Comparison of ENCODE assay signal across 9 cellular contexts in the genomic region with DNA sequence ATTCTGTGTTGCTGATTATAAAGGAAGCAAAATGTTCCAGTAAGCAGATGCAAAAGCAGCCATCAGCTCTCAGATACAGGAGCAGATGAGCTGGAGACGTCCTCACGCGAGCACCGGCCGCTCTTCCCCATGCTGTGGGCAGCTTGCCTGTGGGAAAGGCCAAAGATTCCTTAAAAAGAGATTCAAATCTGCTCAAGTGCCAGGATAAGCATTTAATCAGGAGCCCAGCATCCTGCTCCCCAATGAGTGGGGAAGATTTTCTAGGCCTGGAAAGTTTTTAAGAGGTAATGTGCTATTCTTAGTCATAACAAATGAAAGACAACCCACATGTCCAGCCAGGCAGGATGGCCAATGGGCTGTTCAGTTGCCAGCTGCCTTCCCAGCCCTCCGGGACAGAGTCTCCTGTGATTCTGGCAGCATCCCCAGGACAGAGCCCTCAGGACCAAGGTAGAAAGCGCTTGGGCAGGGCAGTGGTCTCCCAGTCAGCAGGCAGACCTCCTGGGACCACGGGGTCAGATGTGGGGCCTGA.
DNase-seq lines count a peak whose midpoint lies in the region; ATAC-seq and TF ChIP-seq lines count a peak whose summit lies in the region.
"Had no signal": no experiment of that assay in that cellular context is flagged by ENCODE, and none has a peak within 500 bp of the region (broad histone marks: within the 10 kb centered on the region; RNA-seq: fewer than 3 reads in every experiment).

No MANE protein-coding gene starts in this region.

- CTCF ChIA-PET in IMR-90 (lab: Yijun Ruan, JAX), result interaction anchor here (0.6 to 2.3 kb wide), 5 partner anchors 134 to 262 kb away, joined by 3 to 10 read pairs (median 4); no protein-coding TSS in a partner anchor
- CTCF ChIA-PET in mammary epithelial cell (lab: Charles Lee; ENCODE audit: low non-redundant PET), result interaction anchor here (0.5 to 1.0 kb wide), 3 partner anchors 118 to 200 kb away, joined by 3 to 5 read pairs (median 4); no protein-coding TSS in a partner anchor

- H3K9me3 Mint-ChIP-seq in endothelial cell (ENCODE audit: unreplicated experiment), result no peaks in the 10 kb centered on the region

- ATAC-seq in IMR-90 (ENCODE audit: low read depth), result peak; percentile 30
- no peak for ATAC-seq in left lung

- peak overlapping the region; percentile 80 for H3K18ac ChIP-seq in IMR-90 (ENCODE audit: low read depth, low read length)

- H2BK20ac ChIP-seq in IMR-90 (ENCODE audit: low read depth, low read length), result peak overlapping the region; percentile 80

- peak overlapping the region; percentile 75 for H3K14ac ChIP-seq in IMR-90 (replicated peaks; ENCODE audit: low read depth, low read length)

- no peaks in the 10 kb centered on the region for H3K79me2 ChIP-seq in mammary epithelial cell (ENCODE audit: insufficient read depth, low read length)

- peak overlapping the region; percentile 83 for H4K5ac ChIP-seq in IMR-90 (ENCODE audit: low read depth, low read length)

- peaks cover 3% of the 10 kb centered on the region for H3K27me3 Mint-ChIP-seq in endothelial cell (ENCODE audit: unreplicated experiment)

- no peaks in the 10 kb centered on the region for H3K36me3 ChIP-seq in IMR-90 (ENCODE audit: control insufficient read depth, insufficient read depth, low read length)
- no peaks in the 10 kb centered on the region for H3K36me3 ChIP-seq in mammary epithelial cell (ENCODE audit: insufficient read depth, low read length)
- H3K36me3 ChIP-seq in left lung, result no peaks in the 10 kb centered on the region
- H3K36me3 ChIP-seq in uterus, result no peaks in the 10 kb centered on the region
- H3K36me3 ChIP-seq: neutrophil had no signal

- TF ChIP-seq CTCF in IMR-90 (conservative IDR thresholded peaks at IDR 0.05; ENCODE audit: low read depth, low read length) (no peak), mammary epithelial cell (conservative IDR thresholded peaks at IDR 0.05 in 1 of 2, IDR thresholded peaks at IDR 0.05 in 1 of 2; ENCODE audit: extremely low read depth in 1 of 2, insufficient read depth in 1 of 2, low read depth in 1 of 2, low read length in 2 of 2) (no peak), left lung (IDR thresholded peaks at IDR 0.05) (no peak), uterus (IDR thresholded peaks at IDR 0.05) (no peak), endothelial cell (IDR thresholded peaks at IDR 0.05; ENCODE audit: unreplicated experiment) (no peak)

- peak overlapping the region; percentile 86 for H2BK5ac ChIP-seq in IMR-90 (ENCODE audit: low read depth, low read length, poor library complexity, severe bottlenecking)

- H3K56ac ChIP-seq in IMR-90 (ENCODE audit: extremely low read depth, insufficient read depth, low read length), result peak overlapping the region; percentile 57; the same call in 1 of the 2 replicates

- DNase-seq in IMR-90 (peak; percentile 91), mammary epithelial cell (peak; percentile 74), left lung (no peak), uterus (no peak), retina (no peak), endothelial cell (ENCODE audit: low spot score) (no peak)
- no peak for DNase-seq in activated effector memory CD4-positive, alpha-beta T cell treated with anti-CD3 and anti-CD28 coated beads, Interleukin-2, amount 50 U/mL, for 16 hours
- DNase-seq: NCI-H1048 had no signal

- H3K9me1 ChIP-seq in IMR-90 (ENCODE audit: insufficient read depth, low read length), result peaks cover 15% of the 10 kb centered on the region

- H3K36me3 Mint-ChIP-seq in endothelial cell (ENCODE audit: low read depth, unreplicated experiment), result no peaks in the 10 kb centered on the region

- no peak overlapping the region for H3K4me3 Mint-ChIP-seq in endothelial cell (ENCODE audit: unreplicated experiment)

- H3K4me3 ChIP-seq in IMR-90 (ENCODE audit: insufficient read depth, low read depth, low read length) (no peak overlapping the region), mammary epithelial cell (replicated peaks in 1 of 3; ENCODE audit: insufficient read depth in 1 of 3, low read depth in 2 of 3, low read length in 3 of 3) (no peak overlapping the region), left lung (no peak overlapping the region), uterus (no peak overlapping the region)

- peak overlapping the region; percentile 67; the same call in 1 of the 2 replicates for H2AK5ac ChIP-seq in IMR-90 (ENCODE audit: low read depth, low read length)

- POLR2A ChIA-PET in IMR-90 (lab: Charles Lee; ENCODE audit: unreplicated experiment), result interaction anchor here (0.6 kb wide), 1 partner anchor 70 kb away, joined by 7 read pairs; no protein-coding TSS in a partner anchor

- peak overlapping the region; percentile 87 for H2BK120ac ChIP-seq in IMR-90 (ENCODE audit: low read depth, low read length)

- WGBS in IMR-90 (ENCODE audit: extremely low coverage in 2 of 2, insufficient read length in 1 of 2), 2 experiments, result 14% methylated on average over 6 of the region's 8 CpGs; no CpG with 5 or more reads in 1 of the 2 experiments
- WGBS in mammary epithelial cell (ENCODE audit: low coverage, missing lambda C conversion rate), result 10% methylated on average over 7 of the region's 8 CpGs

- BruUV-seq in IMR-90 (replicated peaks; lab: Mats Ljungman, UMichigan) (no TSS peak), mammary epithelial cell (replicated peaks; lab: Mats Ljungman, UMichigan) (no TSS peak)

- TF ChIP-seq POLR2A in IMR-90 (IDR thresholded peaks at IDR 0.05; ENCODE audit: low read depth, low read length) (peak; percentile 57), uterus (IDR thresholded peaks at IDR 0.05) (no peak)

- H3K4me2 ChIP-seq in IMR-90 (ENCODE audit: low read depth, low read length) (peak overlapping the region; percentile 69), mammary epithelial cell (ENCODE audit: insufficient read depth, low read depth, low read length) (peak overlapping the region; percentile 52)

- peak overlapping the region; percentile 85 for H2AFZ ChIP-seq in IMR-90 (replicated peaks; ENCODE audit: low read length, poor library complexity)
- peak overlapping the region; percentile 82 for H2AFZ ChIP-seq in mammary epithelial cell (ENCODE audit: low read depth, low read length)

- peak overlapping the region; percentile 79 for H3K4ac ChIP-seq in IMR-90 (ENCODE audit: low read depth, low read length)

- H4K8ac ChIP-seq in IMR-90 (ENCODE audit: low read depth in 2 of 2, low read length in 2 of 2), result peak overlapping the region; percentile 58 to 84; a peak in 3 of 4 replicates

- H4K91ac ChIP-seq in IMR-90 (ENCODE audit: insufficient read depth, low read depth, low read length), result peak overlapping the region; percentile 73

- TF ChIP-seq RAD21 in IMR-90 (IDR thresholded peaks at IDR 0.05; ENCODE audit: low read length), result no peak

- no peaks in the 10 kb centered on the region for H3K79me1 ChIP-seq in IMR-90 (ENCODE audit: low read depth in 1 of 2, low read length in 2 of 2)

- H3K9me3 ChIP-seq in IMR-90 (ENCODE audit: control insufficient read depth, insufficient read depth, low read length) (no peaks in the 10 kb centered on the region), mammary epithelial cell (replicated peaks; ENCODE audit: insufficient read depth, low read length) (no peaks in the 10 kb centered on the region), left lung (no peaks in the 10 kb centered on the region), uterus (no peaks in the 10 kb centered on the region)
- H3K9me3 ChIP-seq: neutrophil had no signal

- in situ Hi-C loops in IMR-90 (cut with MboI; ENCODE audit: low sequenced_read_pairs) (loop anchor here (5.0 to 10.0 kb wide), 2 partner anchors 151 to 499 kb away; partner anchors contain the start of gene RIPK4), mammary epithelial cell (cut with MboI; ENCODE audit: low sequenced_read_pairs in 2 of 2) (loop anchor here (10.0 to 25.0 kb wide), 4 partner anchors 69 to 496 kb away; no protein-coding TSS in a partner anchor)

- H4K20me1 ChIP-seq in IMR-90 (ENCODE audit: insufficient read depth, low read length), result peaks cover 6% of the 10 kb centered on the region; the same call in 1 of the 2 replicates
- no peaks in the 10 kb centered on the region for H4K20me1 ChIP-seq in mammary epithelial cell (ENCODE audit: insufficient read depth, low read length)

- H3K9ac ChIP-seq in IMR-90 (ENCODE audit: low read depth, low read length) (peak overlapping the region; percentile 32; the same call in 1 of the 2 replicates), mammary epithelial cell (ENCODE audit: insufficient read depth, low read length) (peak overlapping the region; percentile 78)

- peak overlapping the region; percentile 55; the same call in 1 of the 2 replicates for H3K23ac ChIP-seq in IMR-90 (ENCODE audit: low read depth, low read length)

- no peak overlapping the region for H3K27ac Mint-ChIP-seq in endothelial cell (ENCODE audit: unreplicated experiment)

- H3K27ac ChIP-seq in IMR-90 (ENCODE audit: insufficient read depth, low read length) (peak overlapping the region; percentile 91), mammary epithelial cell (ENCODE audit: insufficient read depth, low read depth, low read length) (peak overlapping the region; percentile 94), left lung (peak overlapping the region; percentile 45 to 66), uterus (peak overlapping the region; percentile 22 to 40)
- H3K27ac ChIP-seq: neutrophil had no signal

- peak overlapping the region; percentile 91; the same call in 2 of the 3 replicates for H2BK15ac ChIP-seq in IMR-90 (ENCODE audit: low read depth, low read length)

- dilution Hi-C loops in IMR-90 (cut with HindIII; ENCODE audit: low sequenced_read_pairs, unreplicated experiment) (no loop called here), mammary epithelial cell (cut with HindIII; ENCODE audit: low sequenced_read_pairs) (loop anchor here (10.0 to 25.0 kb wide), 2 partner anchors 149 to 321 kb away; partner anchors contain the start of gene RIPK4)

- H3K4me1 Mint-ChIP-seq in endothelial cell (ENCODE audit: unreplicated experiment), result peaks cover 6% of the 10 kb centered on the region

- no peaks in the 10 kb centered on the region for H3K27me3 ChIP-seq in IMR-90 (ENCODE audit: control insufficient read depth, insufficient read depth, low read length)
- no peaks in the 10 kb centered on the region for H3K27me3 ChIP-seq in mammary epithelial cell (ENCODE audit: insufficient read depth, low read length)
- H3K27me3 ChIP-seq in left lung, result peaks cover 0 to 20% of the 10 kb centered on the region in 2 donors
- no peaks in the 10 kb centered on the region for H3K27me3 ChIP-seq in uterus

- intact Hi-C loops in IMR-90 (cut with micrococcal nuclease) (no loop called here), mammary epithelial cell (cut with micrococcal nuclease) (no loop called here), left lung (cut with DNase I) (no loop called here), uterus (cut with DNase I; ENCODE audit: low total_unique reads) (no loop called here)

- peak overlapping the region; percentile 79 for H2AK9ac ChIP-seq in IMR-90 (replicated peaks; ENCODE audit: low read depth, low read length, poor library complexity)

- H3K4me1 ChIP-seq in IMR-90 (ENCODE audit: control insufficient read depth, insufficient read depth, low read length) (peaks cover 22% of the 10 kb centered on the region), mammary epithelial cell (ENCODE audit: insufficient read depth, low read length) (peaks cover 61% of the 10 kb centered on the region), left lung (peaks cover 7 to 16% of the 10 kb centered on the region in 2 donors), uterus (no peaks in the 10 kb centered on the region)

TF ChIP-seq in IMR-90, 13 proteins besides CTCF, POLR2A, EP300 and RAD21 (continues in another document):
- no peak for TF ChIP-seq RFX5 (IDR thresholded peaks at IDR 0.05; ENCODE audit: low read depth, low read length)

Comparison
In these comparisons a context has a peak if more than half of its experiments do, and no peak if none do; other contexts are left out.
1. DNase-seq: peak in IMR-90 (single experiment) and mammary epithelial cell (single experiment); none in left lung (0 of 2), uterus (0 of 2), retina (single experiment), activated effector memory CD4-positive, alpha-beta T cell treated with anti-CD3 and anti-CD28 coated beads, Interleukin-2, amount 50 U/mL, for 16 hours (single experiment) and endothelial cell (single experiment).
2. H3K27ac ChIP-seq: peak in every context shown above with its lines; median percentile 94 in mammary epithelial cell; 91 in IMR-90; 56 in left lung; 31 in uterus.